ENCODE assay signal across 8 cellular contexts in genomic region chr17:7634384-7634783, GRCh38.
DNase-seq lines count a peak whose midpoint lies in the region; ATAC-seq and TF ChIP-seq lines count a peak whose summit lies in the region.

No MANE protein-coding gene starts in this region.

- no peak overlapping the region for H3K4me3 ChIP-seq in retinal pigment epithelial cell (ENCODE audit: low read length)

- TF ChIP-seq POLR2A in erythroblast (IDR thresholded peaks at IDR 0.05; ENCODE audit: low read length): no peak

- TF ChIP-seq CTCF in retinal pigment epithelial cell (conservative IDR thresholded peaks at IDR 0.05; ENCODE audit: low read depth, low read length): peak; percentile 85

- ATAC-seq in GM21360 (IDR thresholded peaks at IDR 0.05; ENCODE audit: unreplicated experiment): no peak

- DNase-seq in activated T-cell treated with anti-CD3 and anti-CD28 coated beads, Interleukin-2, amount 50 U/mL, for 48 hours: peak; percentile 39 to 40
- no peak for DNase-seq in activated T-cell treated with anti-CD3 and anti-CD28 coated beads for 4 hours
- DNase-seq in NCI-H82 treated with DMSO at 0.1 percent for 48 hours (lab: John Stamatoyannopoulos, UW; ENCODE audit: unreplicated experiment): peak; percentile 79
- DNase-seq in erythroblast (lab: John Stamatoyannopoulos, UW): peak; percentile 47 to 63
- no peak for DNase-seq in retinal pigment epithelial cell (ENCODE audit: low read depth)
- DNase-seq in central memory CD4-positive, alpha-beta T cell: no peak
- DNase-seq in stimulated activated naive CD4-positive, alpha-beta T cell treated with Interleukin-2 at 50 U/mL for 16 hours (lab: John Stamatoyannopoulos, UW): no peak

Comparison
In these comparisons a context has a peak if more than half of its experiments do, and no peak if none do; other contexts are left out.
1. DNase-seq: peak in activated T-cell treated with anti-CD3 and anti-CD28 coated beads, Interleukin-2, amount 50 U/mL, for 48 hours (2 of 2), NCI-H82 treated with DMSO at 0.1 percent for 48 hours (single experiment) and erythroblast (2 of 2); none in activated T-cell treated with anti-CD3 and anti-CD28 coated beads for 4 hours (single experiment), retinal pigment epithelial cell (single experiment), central memory CD4-positive, alpha-beta T cell (single experiment) and stimulated activated naive CD4-positive, alpha-beta T cell treated with Interleukin-2 at 50 U/mL for 16 hours (single experiment).